Comparison of ENCODE assay signal across 17 cellular contexts in genomic region chr11:76561245-76561644, GRCh38.
"Had no signal": no experiment of that assay in that cellular context is flagged by ENCODE, and none has a peak within 500 bp of the region (broad histone marks: within the 10 kb centered on the region; RNA-seq: fewer than 3 reads in every experiment).

No MANE protein-coding gene starts in this region.

- FAIRE-seq: small intestine had no signal

- H3K27me3 ChIP-seq: transverse colon had no signal

- H3K4me3 Mint-ChIP-seq: activated naive CD8-positive, alpha-beta T cell; memory B cell; nephron had no signal

- H3K36me3 Mint-ChIP-seq: activated naive CD8-positive, alpha-beta T cell; memory B cell had no signal

- H3K36me3 ChIP-seq: prostate gland, transverse colon had no signal

- H3K27ac Mint-ChIP-seq: activated naive CD8-positive, alpha-beta T cell; memory B cell; nephron had no signal

- DNase-seq: activated CD4-positive, alpha-beta T cell treated with anti-CD3 and anti-CD28 coated beads, Interleukin-2, amount 50 U/mL, for 1 hour; activated CD4-positive, CD25-positive, alpha-beta regulatory T cell; activated effector memory CD4-positive, alpha-beta T cell treated with Interleukin-2 at 50 U/mL for 16 hours; amniotic stem cell; left colon; occipital lobe; right cardiac atrium; small intestine; stimulated activated CD4-positive, alpha-beta T cell treated with anti-CD3 and anti-CD28 coated beads, Interleukin-4, amount 100 ng/mL, for 4 hours; stimulated activated CD8-positive, alpha-beta memory T cell treated with anti-CD3 and anti-CD28 coated beads, Interleukin-4, amount 100 ng/mL, for 48 hours; stimulated activated naive CD8-positive, alpha-beta T cell treated with anti-CD3 and anti-CD28 coated beads, Interleukin-15, Interleukin-2, amounts not matched to agents 100 U/mL and 50 U/mL, for 24 hours; transverse colon had no signal

- H3K9me3 ChIP-seq: prostate gland, transverse colon had no signal

- ATAC-seq: left colon; stimulated activated naive CD8-positive, alpha-beta T cell treated with anti-CD3 and anti-CD28 coated beads, Interleukin-15, Interleukin-2, amounts not matched to agents 100 U/mL and 50 U/mL, for 24 hours had no signal

- H3K27ac ChIP-seq: epithelial cell of prostate, prostate gland, transverse colon had no signal

- H3K4me1 ChIP-seq: prostate gland had no signal

- H3K4me1 Mint-ChIP-seq: nephron had no signal

- H3K4me3 ChIP-seq: prostate gland, transverse colon had no signal
